Comparison of ENCODE assay signal across 8 cellular contexts in the genomic region with DNA sequence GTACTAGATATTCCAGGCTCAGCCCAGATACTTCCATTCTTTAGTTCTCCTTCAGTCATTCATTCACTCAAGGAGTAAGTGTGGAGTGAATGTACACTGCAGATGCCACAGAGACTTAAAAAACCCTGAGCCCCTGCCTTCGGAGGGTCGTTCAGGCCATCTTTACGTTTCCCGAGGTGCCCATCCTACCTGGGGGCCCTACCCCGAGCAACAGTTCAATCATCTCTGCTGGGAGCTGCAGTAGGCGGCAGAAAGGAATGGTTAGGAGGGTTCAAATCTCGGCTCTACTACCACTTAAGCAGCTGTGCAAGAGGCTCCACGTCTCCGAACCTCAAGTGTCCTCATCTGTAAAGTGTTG. TPM values are rescaled to one million over a fixed set of nuclear protein-coding genes. Genes with fewer than 3 reads are reported as not detected.
DNase-seq lines count a peak whose midpoint lies in the region; ATAC-seq and TF ChIP-seq lines count a peak whose summit lies in the region.

No MANE protein-coding gene starts in this region.

- no peaks in the 10 kb centered on the region for H3K4me1 ChIP-seq in RWPE2 (ENCODE audit: insufficient read depth, poor library complexity, severe bottlenecking)

- intact Hi-C loops in sciatic nerve (cut with DNase I) = no loop called here

- TF ChIP-seq CTCF in RWPE2 (IDR thresholded peaks at IDR 0.05; ENCODE audit: poor library complexity, severe bottlenecking) = no peak
- TF ChIP-seq CTCF in foreskin fibroblast (IDR thresholded peaks at IDR 0.05; ENCODE audit: low read depth, low read length) = no peak

- no peaks in the 10 kb centered on the region for H3K27me3 ChIP-seq in RWPE2 (ENCODE audit: insufficient read depth, poor library complexity, severe bottlenecking)

- H3K27ac ChIP-seq in RWPE2 (ENCODE audit: poor library complexity, severe bottlenecking) = peak overlapping the region; percentile 9

- H3K36me3 ChIP-seq in RWPE2 (ENCODE audit: low read depth) = peaks cover 37% of the 10 kb centered on the region

- no peaks in the 10 kb centered on the region for H3K9me3 ChIP-seq in RWPE2 (ENCODE audit: severe bottlenecking)

- DNase-seq in RWPE2 (ENCODE audit: low spot score) = no peak
- no peak for DNase-seq in foreskin fibroblast
- DNase-seq in sciatic nerve (ENCODE audit: low spot score) = no peak
- DNase-seq in AG20443 (ENCODE audit: low spot score) = no peak
- DNase-seq in NCI-H187 treated with DMSO at 0.1 percent for 48 hours (lab: John Stamatoyannopoulos, UW) = no peak
- DNase-seq in COLO668 (lab: John Stamatoyannopoulos, UW; ENCODE audit: unreplicated experiment) = no peak
- no peak for DNase-seq in central memory CD4-positive, alpha-beta T cell

- H3K4me3 ChIP-seq in RWPE2 (ENCODE audit: severe bottlenecking) (peak overlapping the region; percentile 76), foreskin fibroblast (ENCODE audit: low read depth in 1 of 2, low read length in 2 of 2) (peak overlapping the region; percentile 98 to 100)

- ATAC-seq in GM18907 (IDR thresholded peaks at IDR 0.05; ENCODE audit: unreplicated experiment) (peak; percentile 4), RWPE2 (ENCODE audit: low read depth) (no peak), sciatic nerve (peak; percentile 2)

RNA-seq across cellular contexts. Expression of a gene that starts 0.6 kb away (rescaled TPM):
- 65.4 TPM for total RNA-seq in sciatic nerve

RNA-seq across cellular contexts. Expression of a gene that starts 27.6 kb away (rescaled TPM):
- total RNA-seq in sciatic nerve = 2.1 TPM
